Comparison of ENCODE assay signal across 21 cellular contexts in genomic region chr15:101232677-101233076, GRCh38. TPM values are rescaled to one million over a fixed set of nuclear protein-coding genes. Genes with fewer than 3 reads are reported as not detected.
A peak's percentile ranks its signal among the peaks of the same experiment; 100 is the strongest.
DNase-seq lines count a peak whose midpoint lies in the region; ATAC-seq lines count a peak whose summit lies in the region.
"Had no signal": no experiment of that assay in that cellular context is flagged by ENCODE, and none has a peak within 500 bp of the region (broad histone marks: within the 10 kb centered on the region; RNA-seq: fewer than 3 reads in every experiment).

No MANE protein-coding gene starts in this region.

- no peak overlapping the region for H3K4me3 ChIP-seq in H7 (ENCODE audit: insufficient read depth, low read depth, low read length)
- H3K4me3 ChIP-seq: HAP-1, K562, uterus had no signal

- H3K27me3 ChIP-seq in H7 (ENCODE audit: control insufficient read depth, insufficient read depth, low read length), result no peaks in the 10 kb centered on the region
- H3K27me3 ChIP-seq: uterus had no signal

- ATAC-seq in T-helper 17 cell, result no peak
- ATAC-seq in left cardiac atrium, result peak; percentile 80 to 88
- ATAC-seq in sciatic nerve, result peak; percentile 41
- ATAC-seq: K562 had no signal

- peaks cover 15% of the 10 kb centered on the region for H3K4me1 Mint-ChIP-seq in T-helper 17 cell

- peak overlapping the region; percentile 37 for H3K27ac Mint-ChIP-seq in T-helper 17 cell

- peaks cover 2% of the 10 kb centered on the region for H3K36me3 Mint-ChIP-seq in T-helper 17 cell (ENCODE audit: low read depth)

- intact Hi-C loops in left cardiac atrium (cut with DNase I) (no loop called here), sciatic nerve (cut with DNase I) (no loop called here)

- peaks cover 9% of the 10 kb centered on the region for H3K36me3 ChIP-seq in H7 (replicated peaks; ENCODE audit: control insufficient read depth, insufficient read depth, low read length)
- H3K36me3 ChIP-seq: uterus had no signal

- peaks cover 4% of the 10 kb centered on the region for H3K9me3 ChIP-seq in T-helper 17 cell (ENCODE audit: control insufficient read depth, low read length, poor library complexity, severe bottlenecking)
- H3K9me3 ChIP-seq: Caco-2 had no signal

- peak; percentile 41 for DNase-seq in H7
- DNase-seq in T-helper 17 cell, result no peak
- DNase-seq in left cardiac atrium, result no peak
- no peak for DNase-seq in sciatic nerve (ENCODE audit: low spot score)
- no peak for DNase-seq in NCI-H2171 (lab: John Stamatoyannopoulos, UW)
- no peak for DNase-seq in COLO668 (lab: John Stamatoyannopoulos, UW; ENCODE audit: unreplicated experiment)
- no peak for DNase-seq in GM19240 (ENCODE audit: insufficient read length, low spot score)
- DNase-seq: activated CD4-positive, alpha-beta T cell treated with anti-CD3 and anti-CD28 coated beads for 48 hours; activated CD8-positive, alpha-beta memory T cell treated with anti-CD3 and anti-CD28 coated beads, Interleukin-2, amount 50 U/mL, for 48 hours; AML-193; aorta; Caco-2; hippocampal formation; kidney; NCI-H1092 treated with DMSO at 0.1 percent for 48 hours; NCI-H82; retina; stimulated activated naive CD4-positive, alpha-beta T cell treated with Interleukin-2 at 50 U/mL for 16 hours; uterus had no signal

- H3K4me3 Mint-ChIP-seq in T-helper 17 cell, result no peak overlapping the region

- H3K27me3 Mint-ChIP-seq in T-helper 17 cell, result no peaks in the 10 kb centered on the region

RNA-seq across cellular contexts. Expression of gene CHSY1, which starts 19.2 kb away (rescaled TPM):
- total RNA-seq in H7 (2014; rRNA removed; shearing (Covaris generic)), result 45.8 and 64.9 TPM in 2 replicates
- total RNA-seq in T-helper 17 cell (10 to 100 TPM; 10.5 to 12.9 TPM), left cardiac atrium (10 to 100 TPM; 18.8 to 42.0 TPM), sciatic nerve (53.2 TPM)

RNA-seq across cellular contexts. Expression of gene SELENOS, which starts 44.6 kb away (rescaled TPM):
- 52.2 and 55.5 TPM in 2 replicates for total RNA-seq in H7 (2014; rRNA removed; shearing (Covaris generic))
- total RNA-seq in T-helper 17 cell, result 10 to 100 TPM; 28.0 to 36.3 TPM
- total RNA-seq in left cardiac atrium, result 10 to 100 TPM; 37.7 to 66.2 TPM
- 74.4 TPM for total RNA-seq in sciatic nerve
